Comparison of ENCODE assay signal across 1 cellular context in the genomic region with DNA sequence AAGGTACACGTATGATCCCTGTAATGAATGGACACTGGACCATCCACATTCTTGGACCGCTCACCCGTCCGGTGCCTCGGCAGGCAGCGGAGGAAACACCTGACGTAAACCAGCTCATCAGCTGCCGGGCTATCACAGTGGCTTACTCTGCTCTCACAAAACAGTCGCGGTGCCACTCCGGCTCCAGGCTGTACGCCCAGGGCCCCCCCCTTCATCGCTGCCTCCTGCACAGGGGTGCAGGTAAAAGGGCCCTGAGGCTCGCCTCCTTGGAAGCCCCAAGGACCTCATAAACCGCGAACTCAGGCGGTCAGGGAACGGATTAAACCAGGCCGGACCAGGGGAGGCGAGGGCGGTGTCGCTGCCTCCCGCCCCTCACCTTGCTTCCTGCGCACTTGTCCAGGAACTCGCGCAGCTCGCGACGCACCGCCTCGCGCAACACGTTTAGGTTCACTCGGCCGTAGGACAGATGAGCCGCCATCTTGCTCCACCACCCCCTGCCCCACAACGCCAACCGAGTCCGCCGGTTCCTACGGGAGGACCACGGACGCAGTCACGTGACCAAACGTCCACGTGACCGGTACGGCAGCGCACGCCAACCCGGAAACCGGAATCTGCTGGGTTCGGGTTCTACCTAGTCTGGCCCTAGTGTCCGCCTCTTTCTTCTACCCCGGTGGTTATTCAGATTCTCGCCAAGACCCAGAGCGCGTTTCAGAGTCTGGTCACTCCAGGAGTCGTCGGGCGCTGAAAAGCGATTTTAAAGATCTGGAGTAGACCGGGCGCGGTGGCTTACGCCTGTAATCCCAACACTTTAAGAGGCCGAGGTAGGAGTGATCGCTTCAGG.
TF ChIP-seq lines count a peak whose summit lies in the region.

A gene (minus strand): TSS at position 564 of the 841 bp plus-strand sequence. CDS start 86 bp downstream, at position 478.

TF ChIP-seq in HepG2, 621 proteins besides CTCF, POLR2A, EP300 and RAD21 (continued from another document and continues in another):
- TF ChIP-seq, protein P1, sequence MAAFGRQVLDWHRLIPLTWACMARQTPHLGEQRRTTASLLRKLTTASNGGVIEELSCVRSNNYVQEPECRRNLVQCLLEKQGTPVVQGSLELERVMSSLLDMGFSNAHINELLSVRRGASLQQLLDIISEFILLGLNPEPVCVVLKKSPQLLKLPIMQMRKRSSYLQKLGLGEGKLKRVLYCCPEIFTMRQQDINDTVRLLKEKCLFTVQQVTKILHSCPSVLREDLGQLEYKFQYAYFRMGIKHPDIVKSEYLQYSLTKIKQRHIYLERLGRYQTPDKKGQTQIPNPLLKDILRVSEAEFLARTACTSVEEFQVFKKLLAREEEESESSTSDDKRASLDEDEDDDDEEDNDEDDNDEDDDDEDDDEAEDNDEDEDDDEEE (CRISPR knock-in tag; IDR thresholded peaks at IDR 0.05) = peak; percentile 96
- TF ChIP-seq ZNF44 (CRISPR knock-in tag; IDR thresholded peaks at IDR 0.05) = peak; percentile 97
- TF ChIP-seq ZNF563 (CRISPR knock-in tag; IDR thresholded peaks at IDR 0.05) = peak; percentile 47; the same call in 1 of the 2 replicates
- TF ChIP-seq ZSCAN9 (CRISPR knock-in tag; IDR thresholded peaks at IDR 0.05; ENCODE audit: borderline replicate concordance) = peak; percentile 36; the same call in 1 of the 2 replicates
- peak; percentile 98 for TF ChIP-seq KDM5A (IDR thresholded peaks at IDR 0.05; ENCODE audit: borderline replicate concordance, low read length)
- no peak for TF ChIP-seq KDM1A (CRISPR knock-in tag; IDR thresholded peaks at IDR 0.05)
- TF ChIP-seq TBP (CRISPR knock-in tag; IDR thresholded peaks at IDR 0.05) = no peak
- TF ChIP-seq, protein P2, sequence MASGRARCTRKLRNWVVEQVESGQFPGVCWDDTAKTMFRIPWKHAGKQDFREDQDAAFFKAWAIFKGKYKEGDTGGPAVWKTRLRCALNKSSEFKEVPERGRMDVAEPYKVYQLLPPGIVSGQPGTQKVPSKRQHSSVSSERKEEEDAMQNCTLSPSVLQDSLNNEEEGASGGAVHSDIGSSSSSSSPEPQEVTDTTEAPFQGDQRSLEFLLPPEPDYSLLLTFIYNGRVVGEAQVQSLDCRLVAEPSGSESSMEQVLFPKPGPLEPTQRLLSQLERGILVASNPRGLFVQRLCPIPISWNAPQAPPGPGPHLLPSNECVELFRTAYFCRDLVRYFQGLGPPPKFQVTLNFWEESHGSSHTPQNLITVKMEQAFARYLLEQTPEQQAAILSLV (CRISPR knock-in tag; IDR thresholded peaks at IDR 0.05; ENCODE audit: borderline replicate concordance) = peak; percentile 73
- TF ChIP-seq HNF4A (CRISPR knock-in tag; IDR thresholded peaks at IDR 0.05) = peak; percentile 35; the same call in 1 of the 2 replicates
- TF ChIP-seq ZNF33B (CRISPR knock-in tag; IDR thresholded peaks at IDR 0.05) = peak; percentile 78; the same call in 1 of the 2 replicates
- TF ChIP-seq, protein P3, sequence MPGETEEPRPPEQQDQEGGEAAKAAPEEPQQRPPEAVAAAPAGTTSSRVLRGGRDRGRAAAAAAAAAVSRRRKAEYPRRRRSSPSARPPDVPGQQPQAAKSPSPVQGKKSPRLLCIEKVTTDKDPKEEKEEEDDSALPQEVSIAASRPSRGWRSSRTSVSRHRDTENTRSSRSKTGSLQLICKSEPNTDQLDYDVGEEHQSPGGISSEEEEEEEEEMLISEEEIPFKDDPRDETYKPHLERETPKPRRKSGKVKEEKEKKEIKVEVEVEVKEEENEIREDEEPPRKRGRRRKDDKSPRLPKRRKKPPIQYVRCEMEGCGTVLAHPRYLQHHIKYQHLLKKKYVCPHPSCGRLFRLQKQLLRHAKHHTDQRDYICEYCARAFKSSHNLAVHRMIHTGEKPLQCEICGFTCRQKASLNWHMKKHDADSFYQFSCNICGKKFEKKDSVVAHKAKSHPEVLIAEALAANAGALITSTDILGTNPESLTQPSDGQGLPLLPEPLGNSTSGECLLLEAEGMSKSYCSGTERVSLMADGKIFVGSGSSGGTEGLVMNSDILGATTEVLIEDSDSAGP (CRISPR knock-in tag; IDR thresholded peaks at IDR 0.05; ENCODE audit: borderline replicate concordance) = peak; percentile 92; the same call in 1 of the 2 replicates
- TF ChIP-seq KDM5B (CRISPR knock-in tag; IDR thresholded peaks at IDR 0.05; ENCODE audit: borderline replicate concordance) = peak; percentile 96
- no peak for TF ChIP-seq ZC3H4 (CRISPR knock-in tag; IDR thresholded peaks at IDR 0.05; ENCODE audit: borderline replicate concordance)
- 0 out of 2 replicates have a peak, but pooled peaks have one; percentile 27 for TF ChIP-seq NAIF1 (CRISPR knock-in tag; IDR thresholded peaks at IDR 0.05; ENCODE audit: borderline replicate concordance)
- TF ChIP-seq, protein P4, sequence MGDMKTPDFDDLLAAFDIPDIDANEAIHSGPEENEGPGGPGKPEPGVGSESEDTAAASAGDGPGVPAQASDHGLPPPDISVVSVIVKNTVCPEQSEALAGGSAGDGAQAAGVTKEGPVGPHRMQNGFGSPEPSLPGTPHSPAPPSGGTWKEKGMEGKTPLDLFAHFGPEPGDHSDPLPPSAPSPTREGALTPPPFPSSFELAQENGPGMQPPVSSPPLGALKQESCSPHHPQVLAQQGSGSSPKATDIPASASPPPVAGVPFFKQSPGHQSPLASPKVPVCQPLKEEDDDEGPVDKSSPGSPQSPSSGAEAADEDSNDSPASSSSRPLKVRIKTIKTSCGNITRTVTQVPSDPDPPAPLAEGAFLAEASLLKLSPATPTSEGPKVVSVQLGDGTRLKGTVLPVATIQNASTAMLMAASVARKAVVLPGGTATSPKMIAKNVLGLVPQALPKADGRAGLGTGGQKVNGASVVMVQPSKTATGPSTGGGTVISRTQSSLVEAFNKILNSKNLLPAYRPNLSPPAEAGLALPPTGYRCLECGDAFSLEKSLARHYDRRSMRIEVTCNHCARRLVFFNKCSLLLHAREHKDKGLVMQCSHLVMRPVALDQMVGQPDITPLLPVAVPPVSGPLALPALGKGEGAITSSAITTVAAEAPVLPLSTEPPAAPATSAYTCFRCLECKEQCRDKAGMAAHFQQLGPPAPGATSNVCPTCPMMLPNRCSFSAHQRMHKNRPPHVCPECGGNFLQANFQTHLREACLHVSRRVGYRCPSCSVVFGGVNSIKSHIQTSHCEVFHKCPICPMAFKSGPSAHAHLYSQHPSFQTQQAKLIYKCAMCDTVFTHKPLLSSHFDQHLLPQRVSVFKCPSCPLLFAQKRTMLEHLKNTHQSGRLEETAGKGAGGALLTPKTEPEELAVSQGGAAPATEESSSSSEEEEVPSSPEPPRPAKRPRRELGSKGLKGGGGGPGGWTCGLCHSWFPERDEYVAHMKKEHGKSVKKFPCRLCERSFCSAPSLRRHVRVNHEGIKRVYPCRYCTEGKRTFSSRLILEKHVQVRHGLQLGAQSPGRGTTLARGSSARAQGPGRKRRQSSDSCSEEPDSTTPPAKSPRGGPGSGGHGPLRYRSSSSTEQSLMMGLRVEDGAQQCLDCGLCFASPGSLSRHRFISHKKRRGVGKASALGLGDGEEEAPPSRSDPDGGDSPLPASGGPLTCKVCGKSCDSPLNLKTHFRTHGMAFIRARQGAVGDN (CRISPR knock-in tag; IDR thresholded peaks at IDR 0.05) = peak; percentile 91
- TF ChIP-seq RARG (CRISPR knock-in tag; IDR thresholded peaks at IDR 0.05; ENCODE audit: low read depth) = peak; percentile 61; the same call in 1 of the 2 replicates
- TF ChIP-seq, protein P5, sequence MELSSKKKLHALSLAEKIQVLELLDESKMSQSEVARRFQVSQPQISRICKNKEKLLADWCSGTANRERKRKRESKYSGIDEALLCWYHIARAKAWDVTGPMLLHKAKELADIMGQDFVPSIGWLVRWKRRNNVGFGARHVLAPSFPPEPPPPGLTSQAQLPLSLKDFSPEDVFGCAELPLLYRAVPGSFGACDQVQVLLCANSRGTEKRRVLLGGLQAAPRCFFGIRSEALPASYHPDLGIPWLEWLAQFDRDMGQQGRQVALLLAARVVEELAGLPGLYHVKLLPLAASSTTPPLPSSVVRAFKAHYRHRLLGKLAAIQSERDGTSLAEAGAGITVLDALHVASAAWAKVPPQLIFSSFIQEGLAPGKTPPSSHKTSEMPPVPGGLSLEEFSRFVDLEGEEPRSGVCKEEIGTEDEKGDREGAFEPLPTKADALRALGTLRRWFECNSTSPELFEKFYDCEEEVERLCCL (CRISPR knock-in tag; IDR thresholded peaks at IDR 0.05; ENCODE audit: borderline replicate concordance) = no peak
- peak; percentile 96 for TF ChIP-seq ELF3 (CRISPR knock-in tag; IDR thresholded peaks at IDR 0.05)
- no peak for TF ChIP-seq ZNF678 (CRISPR knock-in tag; IDR thresholded peaks at IDR 0.05)
- TF ChIP-seq SP5 (CRISPR knock-in tag; IDR thresholded peaks at IDR 0.05; ENCODE audit: borderline replicate concordance, low read depth) = no peak; the same call in 1 of the 2 replicates
- TF ChIP-seq ZKSCAN1 (IDR thresholded peaks at IDR 0.05; ENCODE audit: low read length) = peak; percentile 36; the same call in 1 of the 2 replicates
- TF ChIP-seq ZNF781 (CRISPR knock-in tag; IDR thresholded peaks at IDR 0.05; ENCODE audit: borderline replicate concordance, not compliant biosample characterization) = peak; percentile 62
- TF ChIP-seq, protein P6, sequence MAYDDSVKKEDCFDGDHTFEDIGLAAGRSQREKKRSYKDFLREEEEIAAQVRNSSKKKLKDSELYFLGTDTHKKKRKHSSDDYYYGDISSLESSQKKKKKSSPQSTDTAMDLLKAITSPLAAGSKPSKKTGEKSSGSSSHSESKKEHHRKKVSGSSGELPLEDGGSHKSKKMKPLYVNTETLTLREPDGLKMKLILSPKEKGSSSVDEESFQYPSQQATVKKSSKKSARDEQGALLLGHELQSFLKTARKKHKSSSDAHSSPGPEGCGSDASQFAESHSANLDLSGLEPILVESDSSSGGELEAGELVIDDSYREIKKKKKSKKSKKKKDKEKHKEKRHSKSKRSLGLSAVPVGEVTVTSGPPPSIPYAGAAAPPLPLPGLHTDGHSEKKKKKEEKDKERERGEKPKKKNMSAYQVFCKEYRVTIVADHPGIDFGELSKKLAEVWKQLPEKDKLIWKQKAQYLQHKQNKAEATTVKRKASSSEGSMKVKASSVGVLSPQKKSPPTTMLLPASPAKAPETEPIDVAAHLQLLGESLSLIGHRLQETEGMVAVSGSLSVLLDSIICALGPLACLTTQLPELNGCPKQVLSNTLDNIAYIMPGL (CRISPR knock-in tag; IDR thresholded peaks at IDR 0.05; ENCODE audit: borderline replicate concordance in 1 of 2, low read depth in 1 of 2) = peak in 1 of 2 experiments; percentile 91
- TF ChIP-seq LCORL (IDR thresholded peaks at IDR 0.05) = 0 out of 2 replicates have a peak, but pooled peaks have one; percentile 35
- TF ChIP-seq LCORL (CRISPR knock-in tag; IDR thresholded peaks at IDR 0.05) = peak; percentile 83
- TF ChIP-seq ZNF672 (CRISPR knock-in tag; IDR thresholded peaks at IDR 0.05) = 0 out of 2 replicates have a peak, but pooled peaks have one; percentile 88
- TF ChIP-seq, protein P7, sequence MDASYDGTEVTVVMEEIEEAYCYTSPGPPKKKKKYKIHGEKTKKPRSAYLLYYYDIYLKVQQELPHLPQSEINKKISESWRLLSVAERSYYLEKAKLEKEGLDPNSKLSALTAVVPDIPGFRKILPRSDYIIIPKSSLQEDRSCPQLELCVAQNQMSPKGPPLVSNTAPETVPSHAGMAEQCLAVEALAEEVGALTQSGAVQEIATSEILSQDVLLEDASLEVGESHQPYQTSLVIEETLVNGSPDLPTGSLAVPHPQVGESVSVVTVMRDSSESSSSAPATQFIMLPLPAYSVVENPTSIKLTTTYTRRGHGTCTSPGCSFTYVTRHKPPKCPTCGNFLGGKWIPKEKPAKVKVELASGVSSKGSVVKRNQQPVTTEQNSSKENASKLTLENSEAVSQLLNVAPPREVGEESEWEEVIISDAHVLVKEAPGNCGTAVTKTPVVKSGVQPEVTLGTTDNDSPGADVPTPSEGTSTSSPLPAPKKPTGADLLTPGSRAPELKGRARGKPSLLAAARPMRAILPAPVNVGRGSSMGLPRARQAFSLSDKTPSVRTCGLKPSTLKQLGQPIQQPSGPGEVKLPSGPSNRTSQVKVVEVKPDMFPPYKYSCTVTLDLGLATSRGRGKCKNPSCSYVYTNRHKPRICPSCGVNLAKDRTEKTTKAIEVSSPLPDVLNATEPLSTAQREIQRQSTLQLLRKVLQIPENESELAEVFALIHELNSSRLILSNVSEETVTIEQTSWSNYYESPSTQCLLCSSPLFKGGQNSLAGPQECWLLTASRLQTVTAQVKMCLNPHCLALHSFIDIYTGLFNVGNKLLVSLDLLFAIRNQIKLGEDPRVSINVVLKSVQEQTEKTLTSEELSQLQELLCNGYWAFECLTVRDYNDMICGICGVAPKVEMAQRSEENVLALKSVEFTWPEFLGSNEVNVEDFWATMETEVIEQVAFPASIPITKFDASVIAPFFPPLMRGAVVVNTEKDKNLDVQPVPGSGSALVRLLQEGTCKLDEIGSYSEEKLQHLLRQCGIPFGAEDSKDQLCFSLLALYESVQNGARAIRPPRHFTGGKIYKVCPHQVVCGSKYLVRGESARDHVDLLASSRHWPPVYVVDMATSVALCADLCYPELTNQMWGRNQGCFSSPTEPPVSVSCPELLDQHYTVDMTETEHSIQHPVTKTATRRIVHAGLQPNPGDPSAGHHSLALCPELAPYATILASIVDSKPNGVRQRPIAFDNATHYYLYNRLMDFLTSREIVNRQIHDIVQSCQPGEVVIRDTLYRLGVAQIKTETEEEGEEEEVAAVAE (CRISPR knock-in tag; IDR thresholded peaks at IDR 0.05; ENCODE audit: borderline replicate concordance) = 0 out of 2 replicates have a peak, but pooled peaks have one; percentile 48
- TF ChIP-seq ZNF263 (CRISPR knock-in tag; IDR thresholded peaks at IDR 0.05) = peak; percentile 98
- TF ChIP-seq, protein P8, sequence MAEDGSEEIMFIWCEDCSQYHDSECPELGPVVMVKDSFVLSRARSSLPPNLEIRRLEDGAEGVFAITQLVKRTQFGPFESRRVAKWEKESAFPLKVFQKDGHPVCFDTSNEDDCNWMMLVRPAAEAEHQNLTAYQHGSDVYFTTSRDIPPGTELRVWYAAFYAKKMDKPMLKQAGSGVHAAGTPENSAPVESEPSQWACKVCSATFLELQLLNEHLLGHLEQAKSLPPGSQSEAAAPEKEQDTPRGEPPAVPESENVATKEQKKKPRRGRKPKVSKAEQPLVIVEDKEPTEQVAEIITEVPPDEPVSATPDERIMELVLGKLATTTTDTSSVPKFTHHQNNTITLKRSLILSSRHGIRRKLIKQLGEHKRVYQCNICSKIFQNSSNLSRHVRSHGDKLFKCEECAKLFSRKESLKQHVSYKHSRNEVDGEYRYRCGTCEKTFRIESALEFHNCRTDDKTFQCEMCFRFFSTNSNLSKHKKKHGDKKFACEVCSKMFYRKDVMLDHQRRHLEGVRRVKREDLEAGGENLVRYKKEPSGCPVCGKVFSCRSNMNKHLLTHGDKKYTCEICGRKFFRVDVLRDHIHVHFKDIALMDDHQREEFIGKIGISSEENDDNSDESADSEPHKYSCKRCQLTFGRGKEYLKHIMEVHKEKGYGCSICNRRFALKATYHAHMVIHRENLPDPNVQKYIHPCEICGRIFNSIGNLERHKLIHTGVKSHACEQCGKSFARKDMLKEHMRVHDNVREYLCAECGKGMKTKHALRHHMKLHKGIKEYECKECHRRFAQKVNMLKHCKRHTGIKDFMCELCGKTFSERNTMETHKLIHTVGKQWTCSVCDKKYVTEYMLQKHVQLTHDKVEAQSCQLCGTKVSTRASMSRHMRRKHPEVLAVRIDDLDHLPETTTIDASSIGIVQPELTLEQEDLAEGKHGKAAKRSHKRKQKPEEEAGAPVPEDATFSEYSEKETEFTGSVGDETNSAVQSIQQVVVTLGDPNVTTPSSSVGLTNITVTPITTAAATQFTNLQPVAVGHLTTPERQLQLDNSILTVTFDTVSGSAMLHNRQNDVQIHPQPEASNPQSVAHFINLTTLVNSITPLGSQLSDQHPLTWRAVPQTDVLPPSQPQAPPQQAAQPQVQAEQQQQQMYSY (CRISPR knock-in tag; IDR thresholded peaks at IDR 0.05) = peak; percentile 78
- peak; percentile 71 for TF ChIP-seq MED8 (CRISPR knock-in tag; IDR thresholded peaks at IDR 0.05; ENCODE audit: insufficient replicate concordance)
